In genomic region chr6:166001359-166001758, GRCh38 we compare ENCODE assay signal across 29 cellular contexts.
"Had no signal": no experiment of that assay in that cellular context is flagged by ENCODE, and none has a peak within 500 bp of the region (broad histone marks: within the 10 kb centered on the region; RNA-seq: fewer than 3 reads in every experiment).

No MANE protein-coding gene starts in this region.

- H3K4me3 Mint-ChIP-seq: immature natural killer cell; mesothelial cell of epicardium; naive B cell; natural killer cell; nephron progenitor cell; stimulated activated memory B cell treated with anti-CD40 and anti-IgM and Interleukin-4, amounts not matched to agents 10 μg/mL and 1 μg/mL and 100 μg/mL, for 72 hours; stimulated activated naive CD8-positive, alpha-beta T cell treated with anti-CD3 and anti-CD28 coated beads, Interleukin-15, amount 100 ng/mL, for 72 hours had no signal

- DNase-seq: hypothalamus; immature natural killer cell; islet precursor cell; left ventricle myocardium inferior; mesendoderm; naive B cell; natural killer cell; nephron progenitor cell; pancreas; posterior cingulate gyrus; retina; right cardiac atrium; spleen; stimulated activated CD4-positive, alpha-beta T cell treated with anti-CD3 and anti-CD28 coated beads, Interleukin-1b, Interleukin-23, amount 100 ng/mL, for 48 hours; stimulated activated CD4-positive, alpha-beta T cell treated with anti-CD3 and anti-CD28 coated beads, Interleukin-2, amount 100 ng/mL, for 48 hours; stimulated activated CD4-positive, alpha-beta T cell treated with anti-CD3 and anti-CD28 coated beads, Interleukin-4, amount 100 ng/mL, for 4 hours; stimulated activated CD8-positive, alpha-beta memory T cell treated with anti-CD3 and anti-CD28 coated beads, Interleukin-4, amount 100 ng/mL, for 48 hours; stimulated activated naive CD4-positive, alpha-beta T cell treated with Interleukin-2 at 50 U/mL for 16 hours; stimulated activated naive CD8-positive, alpha-beta T cell treated with anti-CD3 and anti-CD28 coated beads, Interleukin-15, amount 100 ng/mL, for 72 hours; substantia nigra; upper lobe of left lung had no signal

- H3K9me3 Mint-ChIP-seq: natural killer cell; stimulated activated memory B cell treated with anti-CD40 and anti-IgM and Interleukin-4, amounts not matched to agents 10 μg/mL and 1 μg/mL and 100 μg/mL, for 72 hours had no signal

- ATAC-seq: natural killer cell; pancreas; right cardiac atrium; sciatic nerve; stimulated activated memory B cell treated with anti-CD40 and anti-IgM and Interleukin-4, amounts not matched to agents 10 μg/mL and 1 μg/mL and 100 μg/mL, for 72 hours; stimulated activated naive CD8-positive, alpha-beta T cell treated with anti-CD3 and anti-CD28 coated beads, Interleukin-15, amount 100 ng/mL, for 72 hours had no signal

- H3K4me1 Mint-ChIP-seq: immature natural killer cell; naive B cell; natural killer cell; stimulated activated memory B cell treated with anti-CD40 and anti-IgM and Interleukin-4, amounts not matched to agents 10 μg/mL and 1 μg/mL and 100 μg/mL, for 72 hours had no signal

- H3K27ac ChIP-seq: left ventricle myocardium inferior, pancreas, prostate gland, skin epidermis, spleen, tibial nerve, upper lobe of left lung, vagina had no signal

- FAIRE-seq: pancreas had no signal

- H3K4me3 ChIP-seq: left ventricle myocardium inferior, lung, pancreas, prostate gland, skin epidermis, spleen, tibial nerve, upper lobe of left lung, vagina had no signal

- H3K9me3 ChIP-seq: left ventricle myocardium inferior, pancreas, prostate gland, spleen, tibial nerve, upper lobe of left lung, vagina had no signal

- H3K27me3 ChIP-seq: pancreas, tibial nerve, vagina had no signal

- H3K36me3 Mint-ChIP-seq: immature natural killer cell; mesothelial cell of epicardium; natural killer cell; stimulated activated memory B cell treated with anti-CD40 and anti-IgM and Interleukin-4, amounts not matched to agents 10 μg/mL and 1 μg/mL and 100 μg/mL, for 72 hours had no signal

- H3K4me1 ChIP-seq: prostate gland had no signal

- H3K36me3 ChIP-seq: left ventricle myocardium inferior, pancreas, prostate gland, spleen, tibial nerve, upper lobe of left lung, vagina had no signal

- H3K27ac Mint-ChIP-seq: immature natural killer cell; mesothelial cell of epicardium; naive B cell; natural killer cell; nephron progenitor cell; stimulated activated memory B cell treated with anti-CD40 and anti-IgM and Interleukin-4, amounts not matched to agents 10 μg/mL and 1 μg/mL and 100 μg/mL, for 72 hours; stimulated activated naive CD8-positive, alpha-beta T cell treated with anti-CD3 and anti-CD28 coated beads, Interleukin-15, amount 100 ng/mL, for 72 hours had no signal
